27 cellular contexts compared by ENCODE assay signal in genomic region chr12:6041891-6042290, GRCh38.
"Had no signal": no experiment of that assay in that cellular context is flagged by ENCODE, and none has a peak within 500 bp of the region (broad histone marks: within the 10 kb centered on the region; RNA-seq: fewer than 3 reads in every experiment).

No MANE protein-coding gene starts in this region.

- H3K27me3 Mint-ChIP-seq: activated CD4-positive, alpha-beta T cell treated with anti-CD3 and anti-CD28 coated beads for 36 hours; activated naive CD8-positive, alpha-beta T cell treated with anti-CD3 and anti-CD28 coated beads for 36 hours had no signal

- H3K27ac ChIP-seq: breast epithelium, thoracic aorta, upper lobe of left lung had no signal

- H3K4me3 Mint-ChIP-seq: activated B cell treated with CpG ODN at 0.5 μM for 24 hours; activated CD4-positive, alpha-beta T cell treated with anti-CD3 and anti-CD28 coated beads for 36 hours; activated naive CD8-positive, alpha-beta T cell treated with anti-CD3 and anti-CD28 coated beads for 36 hours; activated T-cell treated with anti-CD3 and anti-CD28 coated beads, Interleukin-2, amount 50 U/mL, for 4 hours; naive thymus-derived CD4-positive, alpha-beta T cell; neural crest cell; stimulated activated naive B cell treated with anti-CD40 and anti-IgM and Interleukin-4, amounts not matched to agents 10 μg/mL and 1 μg/mL and 100 μg/mL, for 72 hours had no signal

- H3K4me1 Mint-ChIP-seq: activated B cell treated with CpG ODN at 0.5 μM for 24 hours had no signal

- H3K9me3 Mint-ChIP-seq: activated B cell treated with CpG ODN at 0.5 μM for 24 hours; activated naive CD8-positive, alpha-beta T cell treated with anti-CD3 and anti-CD28 coated beads for 36 hours; activated T-cell treated with anti-CD3 and anti-CD28 coated beads, Interleukin-2, amount 50 U/mL, for 4 hours; activated T-helper 2 cell treated with anti-CD3 and anti-CD28 coated beads, Interferon-gamma antibody, Interleukin-2, Interleukin-4, amounts not matched to agents 10 μg/mL and 5 μg/mL and 100 μg/mL, durations not matched to agents 14 hours and 24 hours and 36 hours; neural crest cell; stimulated activated naive B cell treated with anti-CD40 and anti-IgM and Interleukin-4, amounts not matched to agents 10 μg/mL and 1 μg/mL and 100 μg/mL, for 72 hours had no signal

- H3K4me1 ChIP-seq: breast epithelium had no signal

- H3K27ac Mint-ChIP-seq: activated B cell treated with CpG ODN at 0.5 μM for 24 hours; activated CD4-positive, alpha-beta T cell treated with anti-CD3 and anti-CD28 coated beads for 36 hours; activated naive CD8-positive, alpha-beta T cell treated with anti-CD3 and anti-CD28 coated beads for 36 hours; activated T-helper 2 cell treated with anti-CD3 and anti-CD28 coated beads, Interferon-gamma antibody, Interleukin-2, Interleukin-4, amounts not matched to agents 10 μg/mL and 5 μg/mL and 100 μg/mL, durations not matched to agents 14 hours and 24 hours and 36 hours; naive thymus-derived CD4-positive, alpha-beta T cell; stimulated activated naive B cell treated with anti-CD40 and anti-IgM and Interleukin-4, amounts not matched to agents 10 μg/mL and 1 μg/mL and 100 μg/mL, for 72 hours had no signal

- H3K27me3 ChIP-seq: breast epithelium, upper lobe of left lung had no signal

- H3K4me3 ChIP-seq: breast epithelium, smooth muscle cell, thoracic aorta, upper lobe of left lung had no signal

- H3K9me3 ChIP-seq: breast epithelium, thoracic aorta, upper lobe of left lung had no signal

- ATAC-seq: activated CD4-positive, alpha-beta T cell treated with anti-CD3 and anti-CD28 coated beads for 36 hours; activated T-cell treated with anti-CD3 and anti-CD28 coated beads, Interleukin-2, amount 50 U/mL, for 4 hours; left cardiac atrium; naive thymus-derived CD4-positive, alpha-beta T cell; sciatic nerve; stimulated activated naive B cell treated with anti-CD40 and anti-IgM and Interleukin-4, amounts not matched to agents 10 μg/mL and 1 μg/mL and 100 μg/mL, for 72 hours had no signal

- H3K36me3 ChIP-seq: breast epithelium, thoracic aorta had no signal

- FAIRE-seq: frontal cortex had no signal

- H3K4me2 ChIP-seq: smooth muscle cell had no signal

- DNase-seq: activated B cell treated with CpG ODN at 0.5 μM for 24 hours; activated CD4-positive, alpha-beta T cell treated with anti-CD3 and anti-CD28 coated beads for 36 hours; activated CD4-positive, alpha-beta T cell treated with anti-CD3 and anti-CD28 coated beads, Interleukin-2, amount 50 U/mL, for 4 hours; activated CD8-positive, alpha-beta memory T cell treated with anti-CD3 and anti-CD28 coated beads, Interleukin-2, amount 50 U/mL, for 48 hours; activated naive CD4-positive, alpha-beta T cell treated with Interleukin-2 at 50 U/mL for 16 hours; activated naive CD8-positive, alpha-beta T cell treated with anti-CD3 and anti-CD28 coated beads for 36 hours; activated T-cell treated with anti-CD3 and anti-CD28 coated beads, Interleukin-2, amount 50 U/mL, for 4 hours; amniotic stem cell; cerebellar nuclear complex; head of caudate nucleus; islet precursor cell; left cardiac atrium; naive thymus-derived CD4-positive, alpha-beta T cell; occipital lobe; posterior cingulate gyrus; stimulated activated CD4-positive, alpha-beta T cell treated with anti-CD3 and anti-CD28 coated beads, Interleukin-2, amount 100 ng/mL, for 48 hours; stimulated activated CD8-positive, alpha-beta memory T cell treated with anti-CD3 and anti-CD28 coated beads, Interleukin-4, amount 100 ng/mL, for 48 hours; stimulated activated naive B cell treated with anti-CD40 and anti-IgM and Interleukin-4, amounts not matched to agents 10 μg/mL and 1 μg/mL and 100 μg/mL, for 72 hours; T-helper 1 cell; upper lobe of left lung had no signal
